Comparison of ENCODE assay signal across 10 cellular contexts in genomic region chr18:40935423-40935822, GRCh38.
A peak's percentile ranks its signal among the peaks of the same experiment; 100 is the strongest.
DNase-seq lines count a peak whose midpoint lies in the region; ATAC-seq, FAIRE-seq and TF ChIP-seq lines count a peak whose summit lies in the region.
"Had no signal": no experiment of that assay in that cellular context is flagged by ENCODE, and none has a peak within 500 bp of the region (broad histone marks: within the 10 kb centered on the region; RNA-seq: fewer than 3 reads in every experiment).

No MANE protein-coding gene starts in this region.

- H3K4me3 Mint-ChIP-seq in Caco-2 (ENCODE audit: unreplicated experiment) = no peak overlapping the region
- no peak overlapping the region for H3K4me3 Mint-ChIP-seq in CD8-positive, alpha-beta T cell

- H3K27me3 ChIP-seq in Caco-2 (replicated peaks; ENCODE audit: control insufficient read depth, insufficient read depth, low read length) = no peaks in the 10 kb centered on the region
- no peaks in the 10 kb centered on the region for H3K27me3 ChIP-seq in CD8-positive, alpha-beta T cell (ENCODE audit: insufficient read depth, low read length)

- H3K4me1 ChIP-seq in Caco-2 = no peaks in the 10 kb centered on the region
- no peaks in the 10 kb centered on the region for H3K4me1 ChIP-seq in kidney (ENCODE audit: control insufficient read depth in 1 of 2, insufficient read depth in 1 of 2, low read depth in 1 of 2, low read length in 2 of 2)
- H3K4me1 ChIP-seq in CD8-positive, alpha-beta T cell (ENCODE audit: insufficient read depth, low read length) = no peaks in the 10 kb centered on the region

- no TSS peak for BruUV-seq in Caco-2 (replicated peaks; lab: Mats Ljungman, UMichigan)

- no peaks in the 10 kb centered on the region for H3K36me3 Mint-ChIP-seq in Caco-2 (ENCODE audit: insufficient read depth, unreplicated experiment)
- no peaks in the 10 kb centered on the region for H3K36me3 Mint-ChIP-seq in CD8-positive, alpha-beta T cell

- intact Hi-C loops in Caco-2 (cut with micrococcal nuclease; ENCODE audit: unreplicated experiment) (loop anchor here (5.0 kb wide), 1 partner anchor 457 kb away; no protein-coding TSS in a partner anchor), kidney (cut with DNase I) (no loop called here)
- intact Hi-C loops in CD8-positive, alpha-beta T cell (cut with DNase I, micrococcal nuclease) = loop anchor here in 1 of 2 experiments (10.0 kb wide), 1 partner anchor 59 kb away; no protein-coding TSS in a partner anchor

- H3K27me3 Mint-ChIP-seq in Caco-2 (ENCODE audit: insufficient read depth, unreplicated experiment) = peaks cover 5% of the 10 kb centered on the region
- H3K27me3 Mint-ChIP-seq in CD8-positive, alpha-beta T cell (ENCODE audit: low read depth) = no peaks in the 10 kb centered on the region

- no peak overlapping the region for H3K9ac ChIP-seq in kidney (ENCODE audit: low read length in 2 of 2)

- H3K9me3 ChIP-seq in Caco-2 (no peaks in the 10 kb centered on the region), kidney (ENCODE audit: control insufficient read depth in 1 of 2, low read length in 2 of 2) (no peaks in the 10 kb centered on the region)
- no peaks in the 10 kb centered on the region for H3K9me3 ChIP-seq in CD8-positive, alpha-beta T cell (ENCODE audit: low read length)
- H3K9me3 ChIP-seq: thoracic aorta had no signal

- H3K36me3 ChIP-seq in Caco-2 (ENCODE audit: control insufficient read depth, insufficient read depth, low read length) (no peaks in the 10 kb centered on the region), kidney (ENCODE audit: control insufficient read depth in 1 of 2, insufficient read depth in 2 of 2, low read length in 2 of 2) (no peaks in the 10 kb centered on the region)
- H3K36me3 ChIP-seq in CD8-positive, alpha-beta T cell (ENCODE audit: insufficient read depth, low read length) = no peaks in the 10 kb centered on the region
- H3K36me3 ChIP-seq: thoracic aorta had no signal

- H3K4me1 Mint-ChIP-seq in Caco-2 (ENCODE audit: low read depth, unreplicated experiment) = no peaks in the 10 kb centered on the region
- H3K4me1 Mint-ChIP-seq in CD8-positive, alpha-beta T cell (ENCODE audit: low read depth) = no peaks in the 10 kb centered on the region

- DNase-seq in Caco-2 (peak in 1 of 2 experiments; percentile 11), kidney (no peak), NCI-H146 (lab: John Stamatoyannopoulos, UW) (no peak)
- DNase-seq in CD8-positive, alpha-beta T cell = no peak

- FAIRE-seq in kidney (lab: Jason Lieb, UNC) = no peak
- FAIRE-seq: colon had no signal

- POLR2A ChIA-PET in Caco-2 (lab: Charles Lee) = no interaction called here
- POLR2A ChIA-PET in CD8-positive, alpha-beta T cell (lab: Charles Lee) = no interaction called here

- no peaks in the 10 kb centered on the region for H3K9me3 Mint-ChIP-seq in Caco-2 (ENCODE audit: unreplicated experiment)
- H3K9me3 Mint-ChIP-seq in CD8-positive, alpha-beta T cell = peaks cover 18% of the 10 kb centered on the region

- no peak overlapping the region for H3K27ac Mint-ChIP-seq in Caco-2 (ENCODE audit: unreplicated experiment)
- H3K27ac Mint-ChIP-seq in CD8-positive, alpha-beta T cell = no peak overlapping the region

- H3K4me3 ChIP-seq in Caco-2 (ENCODE audit: low read depth, low read length) (no peak overlapping the region), kidney (ENCODE audit: low read length in 2 of 2) (no peak overlapping the region)
- H3K4me3 ChIP-seq in CD8-positive, alpha-beta T cell (ENCODE audit: low read depth, low read length) = no peak overlapping the region
- H3K4me3 ChIP-seq: thoracic aorta had no signal

- ATAC-seq in HG03432 (IDR thresholded peaks at IDR 0.05; ENCODE audit: unreplicated experiment) = peak; percentile 45
- ATAC-seq in HG03108 (IDR thresholded peaks at IDR 0.05; ENCODE audit: unreplicated experiment) = no peak
- no peak for ATAC-seq in CD8-positive, alpha-beta T cell
- no peak for ATAC-seq in GM21367 (IDR thresholded peaks at IDR 0.05; ENCODE audit: unreplicated experiment)

- TF ChIP-seq CTCF in Caco-2 (IDR thresholded peaks at IDR 0.05; ENCODE audit: insufficient read depth in 1 of 2, low read depth in 1 of 2, low read length in 1 of 2, severe bottlenecking in 1 of 2, unreplicated experiment in 1 of 2) (peak; percentile 26 to 27), VCaP (conservative IDR thresholded peaks at IDR 0.05) (peak; percentile 54), kidney (IDR thresholded peaks at IDR 0.05; ENCODE audit: borderline replicate concordance, extremely low read depth, insufficient read depth) (peak; percentile 18)
- no peak for TF ChIP-seq CTCF in CD8-positive, alpha-beta T cell (IDR thresholded peaks at IDR 0.05)

- CTCF ChIA-PET in Caco-2 (lab: Charles Lee) = no interaction called here
- CTCF ChIA-PET in CD8-positive, alpha-beta T cell (lab: Charles Lee) = no interaction called here

- H3K27ac ChIP-seq in VCaP = no peak overlapping the region
- H3K27ac ChIP-seq in kidney (ENCODE audit: low read depth in 2 of 2, low read length in 2 of 2) = no peak overlapping the region
- H3K27ac ChIP-seq in CD8-positive, alpha-beta T cell (ENCODE audit: low read depth, low read length) = no peak overlapping the region
- H3K27ac ChIP-seq: thoracic aorta had no signal
